10 cellular contexts compared by ENCODE assay signal in genomic region chr16:53546988-53547391, GRCh38. TPM values are rescaled to one million over a fixed set of nuclear protein-coding genes. Genes with fewer than 3 reads are reported as not detected.
DNase-seq lines count a peak whose midpoint lies in the region; ATAC-seq, FAIRE-seq and TF ChIP-seq lines count a peak whose summit lies in the region.
"Had no signal": no experiment of that assay in that cellular context is flagged by ENCODE, and none has a peak within 500 bp of the region (broad histone marks: within the 10 kb centered on the region; RNA-seq: fewer than 3 reads in every experiment).

No MANE protein-coding gene starts in this region.

- intact Hi-C loops in pancreas (cut with DNase I) = no loop called here

- H3K9me3 ChIP-seq in RWPE2 (ENCODE audit: severe bottlenecking) = no peaks in the 10 kb centered on the region
- no peaks in the 10 kb centered on the region for H3K9me3 ChIP-seq in pancreas

- H3K4me3 ChIP-seq in RWPE2 (ENCODE audit: severe bottlenecking) (no peak overlapping the region), pancreas (no peak overlapping the region)

- no peak overlapping the region for H3K27ac ChIP-seq in RWPE2 (ENCODE audit: poor library complexity, severe bottlenecking)
- no peak overlapping the region for H3K27ac ChIP-seq in pancreas

- H3K36me3 ChIP-seq in RWPE2 (ENCODE audit: low read depth) (no peaks in the 10 kb centered on the region), pancreas (no peaks in the 10 kb centered on the region)

- peaks cover 12% of the 10 kb centered on the region for H3K27me3 ChIP-seq in RWPE2 (ENCODE audit: insufficient read depth, poor library complexity, severe bottlenecking)
- no peaks in the 10 kb centered on the region for H3K27me3 ChIP-seq in pancreas

- ATAC-seq in RWPE2 (ENCODE audit: low read depth) (no peak), pancreas (no peak)

- DNase-seq in DMS53 treated with DMSO at 0.1 percent for 48 hours (lab: John Stamatoyannopoulos, UW; ENCODE audit: unreplicated experiment) (peak; percentile 22), H4 (ENCODE audit: low spot score) (peak; percentile 11), RWPE2 (ENCODE audit: low spot score) (no peak), kidney tubule cell (ENCODE audit: low spot score) (peak; percentile 13), NCI-H128 (lab: John Stamatoyannopoulos, UW; ENCODE audit: unreplicated experiment) (no peak), pancreas (no peak), germinal center (ENCODE audit: low spot score) (no peak)
- DNase-seq in activated CD4-positive, alpha-beta T cell treated with anti-CD3 and anti-CD28 coated beads for 1 hour = no peak
- DNase-seq: activated CD4-positive, alpha-beta T cell treated with anti-CD3 and anti-CD28 coated beads, Interleukin-2, amount 10 ng/mL, durations not matched to agents 7 days and 5 days; nucleus accumbens had no signal

- H3K4me1 ChIP-seq in RWPE2 (ENCODE audit: insufficient read depth, poor library complexity, severe bottlenecking) (no peaks in the 10 kb centered on the region), pancreas (peaks cover 0 to 3% (median 0%) of the 10 kb centered on the region in 3 donors)

- no peak for FAIRE-seq in pancreas (lab: Jason Lieb, UNC)

- 64 to 65% methylated on average over 4 of the region's 4 CpGs for WGBS in pancreas, 2 donors

- TF ChIP-seq CTCF in RWPE2 (IDR thresholded peaks at IDR 0.05; ENCODE audit: poor library complexity, severe bottlenecking) (peak; percentile 12), pancreas (IDR thresholded peaks at IDR 0.05) (no peak)

RNA-seq across cellular contexts. Expression of gene AKTIP, which starts 44.0 kb away (rescaled TPM):
- total RNA-seq in H4 (2014; rRNA removed; shearing (Covaris generic)) = 13.7 and 17.1 TPM in 2 replicates
- 10 to 100 TPM; 10.1 to 18.6 (median 13.2) TPM for total RNA-seq in pancreas
- 10 to 100 TPM in 1 of 2 donors, 1 to 10 TPM in 1; 8.7 to 18.6 TPM for polyA plus RNA-seq in pancreas

Comparison
In these comparisons a context has a peak if more than half of its experiments do, and no peak if none do; other contexts are left out.
1. DNase-seq: peak in DMS53 treated with DMSO at 0.1 percent for 48 hours (single experiment), H4 (single experiment) and kidney tubule cell (single experiment); none in RWPE2 (single experiment), NCI-H128 (single experiment), activated CD4-positive, alpha-beta T cell treated with anti-CD3 and anti-CD28 coated beads for 1 hour (single experiment), pancreas (0 of 6) and germinal center (single experiment).